ENCODE assay signal across 12 cellular contexts in the genomic region with DNA sequence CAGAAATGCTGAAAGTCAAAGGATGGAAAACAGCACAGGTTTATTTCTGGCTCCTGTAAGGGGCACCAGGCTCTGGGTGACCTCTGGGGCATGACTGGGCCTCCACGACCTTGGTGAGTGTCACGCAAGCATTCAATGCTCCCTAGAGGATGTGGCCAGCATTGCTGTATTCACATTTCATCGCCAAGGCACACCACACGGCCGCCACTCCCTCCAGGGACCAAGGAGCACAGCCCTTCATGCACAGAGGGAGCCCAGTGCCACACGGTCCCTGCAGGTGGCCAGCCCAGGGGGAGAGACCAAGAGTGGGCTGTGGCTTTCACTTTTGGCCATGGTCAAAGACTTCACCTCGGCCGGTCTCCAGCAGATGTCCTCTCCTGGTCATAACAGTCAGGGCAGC.
A peak's percentile ranks its signal among the peaks of the same experiment; 100 is the strongest.
DNase-seq lines count a peak whose midpoint lies in the region; ATAC-seq and TF ChIP-seq lines count a peak whose summit lies in the region.
"Had no signal": no experiment of that assay in that cellular context is flagged by ENCODE, and none has a peak within 500 bp of the region (broad histone marks: within the 10 kb centered on the region; RNA-seq: fewer than 3 reads in every experiment).

No MANE protein-coding gene starts in this region.

- POLR2A ChIA-PET in HEK293 (lab: Yijun Ruan, JAX): interaction anchor here (1.9 kb wide), 1 partner anchor 137 kb away, joined by 7 read pairs; the partner anchor contains the start of gene TNRC6C

- DNase-seq in ELF-1 (ENCODE audit: low read depth, low spot score) (peak; percentile 42), mucosa of descending colon (no peak), foreskin melanocyte (no peak), esophagus muscularis mucosa (ENCODE audit: extremely low spot score) (no peak)
- DNase-seq: DMS79; effector memory CD8-positive, alpha-beta T cell; NCI-H1436 treated with DMSO at 0.1 percent for 48 hours had no signal

- no peaks in the 10 kb centered on the region for H3K9me3 ChIP-seq in HEK293 (ENCODE audit: control insufficient read depth, insufficient read depth, low read depth, low read length)
- no peaks in the 10 kb centered on the region for H3K9me3 ChIP-seq in mucosa of descending colon
- H3K9me3 ChIP-seq in esophagus muscularis mucosa: no peaks in the 10 kb centered on the region
- H3K9me3 ChIP-seq: Peyer's patch had no signal

- TF ChIP-seq POLR2A in esophagus muscularis mucosa (IDR thresholded peaks at IDR 0.05; ENCODE audit: low read depth): no peak

- 0 out of 2 replicates have a peak, but pooled peaks cover 7% of the 10 kb centered on the region for H3K4me1 ChIP-seq in HEK293 (ENCODE audit: control insufficient read depth, insufficient read depth, low read length)
- H3K4me1 ChIP-seq in mucosa of descending colon (ENCODE audit: low read depth): peaks cover 6% of the 10 kb centered on the region
- H3K4me1 ChIP-seq in esophagus muscularis mucosa: peaks cover 12 to 22% (median 15%) of the 10 kb centered on the region in 4 donors
- H3K4me1 ChIP-seq: Peyer's patch had no signal

- ATAC-seq in SK-N-SH treated with all-trans-retinoic acid at 6 μM for 48 hours (peak; percentile 58), mucosa of descending colon (peak; percentile 33), HG02759 (IDR thresholded peaks at IDR 0.05; ENCODE audit: unreplicated experiment) (no peak)
- ATAC-seq: effector memory CD8-positive, alpha-beta T cell had no signal

- H3K27ac ChIP-seq in HEK293 (ENCODE audit: extremely low read depth, low read depth, low read length) (no peak overlapping the region), esophagus muscularis mucosa (replicated peaks in 1 of 4) (no peak overlapping the region)
- H3K27ac ChIP-seq: hepatocyte, Peyer's patch had no signal

- WGBS in esophagus muscularis mucosa: 75% methylated on average over 6 of the region's 8 CpGs

- CTCF ChIA-PET in HEK293 (lab: Yijun Ruan, JAX): interaction anchor here (0.6 kb wide), 1 partner anchor 228 kb away, joined by 3 read pairs; no protein-coding TSS in a partner anchor

- intact Hi-C loops in mucosa of descending colon (cut with DNase I, micrococcal nuclease) (no loop called here), esophagus muscularis mucosa (cut with DNase I) (no loop called here)

- H3K36me3 ChIP-seq in HEK293 (ENCODE audit: control insufficient read depth in 2 of 2, insufficient read depth in 1 of 2, low read length in 2 of 2) (no peaks in the 10 kb centered on the region), mucosa of descending colon (ENCODE audit: low read depth) (no peaks in the 10 kb centered on the region), esophagus muscularis mucosa (no peaks in the 10 kb centered on the region)
- H3K36me3 ChIP-seq: Peyer's patch had no signal

- H3K4me3 ChIP-seq in HEK293 (ENCODE audit: low read depth, low read length) (no peak overlapping the region), mucosa of descending colon (no peak overlapping the region), esophagus muscularis mucosa (no peak overlapping the region)
- H3K4me3 ChIP-seq: hepatocyte, Peyer's patch had no signal

- H3K27me3 ChIP-seq in esophagus muscularis mucosa: no peaks in the 10 kb centered on the region
- H3K27me3 ChIP-seq: hepatocyte, Peyer's patch had no signal

- TF ChIP-seq CTCF in HEK293 (tag by site-specific recombination; IDR thresholded peaks at IDR 0.05) (peak; percentile 13; the same call in 1 of the 2 replicates), mucosa of descending colon (IDR thresholded peaks at IDR 0.05) (no peak), esophagus muscularis mucosa (IDR thresholded peaks at IDR 0.05) (no peak)

- TF ChIP-seq EP300 in esophagus muscularis mucosa (IDR thresholded peaks at IDR 0.05): no peak

TF ChIP-seq in HEK293, 187 proteins besides CTCF, POLR2A, EP300 and RAD21:
- TF ChIP-seq YY2 (tag by site-specific recombination; IDR thresholded peaks at IDR 0.05) (no peak), ZNF670 (tag by site-specific recombination; IDR thresholded peaks at IDR 0.05; ENCODE audit: low read depth) (no peak), ZNF785 (tag by site-specific recombination; IDR thresholded peaks at IDR 0.05) (no peak), SP7 (tag by site-specific recombination; IDR thresholded peaks at IDR 0.05) (no peak), ZNF292 (tag by site-specific recombination; IDR thresholded peaks at IDR 0.05; ENCODE audit: borderline replicate concordance, low read depth) (no peak), ZBTB48 (tag by site-specific recombination; IDR thresholded peaks at IDR 0.05) (peak; percentile 67; the same call in 1 of the 2 replicates), ZNF558 (tag by site-specific recombination; IDR thresholded peaks at IDR 0.05) (no peak)

TF ChIP-seq in SK-N-SH treated with all-trans-retinoic acid at 6 μM for 48 hours, 23 proteins besides CTCF, POLR2A, EP300 and RAD21:
- TF ChIP-seq CSDC2 (CRISPR knock-in tag; IDR thresholded peaks at IDR 0.05): no peak
- TF ChIP-seq ISL1 (CRISPR knock-in tag; IDR thresholded peaks at IDR 0.05): no peak
- no peak for TF ChIP-seq ARNTL (CRISPR knock-in tag; IDR thresholded peaks at IDR 0.05; ENCODE audit: borderline replicate concordance, low read depth)
- TF ChIP-seq ZNF70 (CRISPR knock-in tag; IDR thresholded peaks at IDR 0.05): no peak
- TF ChIP-seq, protein P1, sequence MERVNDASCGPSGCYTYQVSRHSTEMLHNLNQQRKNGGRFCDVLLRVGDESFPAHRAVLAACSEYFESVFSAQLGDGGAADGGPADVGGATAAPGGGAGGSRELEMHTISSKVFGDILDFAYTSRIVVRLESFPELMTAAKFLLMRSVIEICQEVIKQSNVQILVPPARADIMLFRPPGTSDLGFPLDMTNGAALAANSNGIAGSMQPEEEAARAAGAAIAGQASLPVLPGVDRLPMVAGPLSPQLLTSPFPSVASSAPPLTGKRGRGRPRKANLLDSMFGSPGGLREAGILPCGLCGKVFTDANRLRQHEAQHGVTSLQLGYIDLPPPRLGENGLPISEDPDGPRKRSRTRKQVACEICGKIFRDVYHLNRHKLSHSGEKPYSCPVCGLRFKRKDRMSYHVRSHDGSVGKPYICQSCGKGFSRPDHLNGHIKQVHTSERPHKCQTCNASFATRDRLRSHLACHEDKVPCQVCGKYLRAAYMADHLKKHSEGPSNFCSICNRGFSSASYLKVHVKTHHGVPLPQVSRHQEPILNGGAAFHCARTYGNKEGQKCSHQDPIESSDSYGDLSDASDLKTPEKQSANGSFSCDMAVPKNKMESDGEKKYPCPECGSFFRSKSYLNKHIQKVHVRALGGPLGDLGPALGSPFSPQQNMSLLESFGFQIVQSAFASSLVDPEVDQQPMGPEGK (CRISPR knock-in tag; IDR thresholded peaks at IDR 0.05; ENCODE audit: borderline replicate concordance): no peak
- TF ChIP-seq ZNF8 (CRISPR knock-in tag; IDR thresholded peaks at IDR 0.05): no peak
- TF ChIP-seq ZC3H10 (CRISPR knock-in tag; IDR thresholded peaks at IDR 0.05): no peak
- TF ChIP-seq TOX (CRISPR knock-in tag; IDR thresholded peaks at IDR 0.05; ENCODE audit: borderline replicate concordance): no peak
- no peak for TF ChIP-seq ESRRG (CRISPR knock-in tag; IDR thresholded peaks at IDR 0.05)
